In the genomic region with DNA sequence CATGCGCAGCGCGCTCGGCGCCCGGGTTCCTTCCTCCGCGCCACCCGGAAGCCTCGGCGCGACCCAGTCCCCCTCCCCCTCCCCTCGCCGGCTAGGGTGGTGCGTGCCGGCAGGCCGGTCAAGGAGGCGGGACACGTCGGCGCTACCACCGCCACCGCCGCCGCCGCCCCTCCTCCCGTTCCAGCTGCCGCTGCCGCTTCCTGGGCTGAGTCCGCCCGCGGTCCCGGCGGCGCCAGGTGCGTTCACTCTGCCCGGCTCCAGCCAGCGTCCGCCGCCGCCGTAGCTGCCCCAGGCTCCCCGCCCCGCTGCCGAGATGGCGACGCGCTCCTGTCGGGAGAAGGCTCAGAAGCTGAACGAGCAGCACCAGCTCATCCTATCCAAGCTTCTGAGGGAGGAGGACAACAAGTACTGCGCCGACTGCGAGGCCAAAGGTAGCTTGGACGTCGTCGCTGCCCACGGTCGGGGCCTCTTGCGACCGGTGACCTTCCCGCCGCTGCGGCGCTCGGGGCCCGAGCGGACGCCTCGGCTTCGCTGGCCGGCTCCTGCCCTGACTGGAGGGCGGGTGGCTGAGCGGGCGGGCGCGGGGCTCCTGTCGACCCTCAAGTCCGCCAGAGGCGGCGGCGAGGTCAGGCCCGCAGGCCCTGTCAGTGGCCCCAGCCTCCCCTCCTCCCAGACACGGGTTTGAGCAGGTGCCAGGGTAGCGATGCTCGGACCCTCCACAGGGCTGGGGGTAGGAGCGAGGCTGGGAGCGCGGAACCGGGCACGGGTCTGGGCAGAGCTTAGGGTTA, we compare ENCODE assay signal across 8 cellular contexts. TPM values are rescaled to one million over a fixed set of nuclear protein-coding genes. Genes with fewer than 3 reads are reported as not detected.
A peak's percentile ranks its signal among the peaks of the same experiment; 100 is the strongest.
DNase-seq lines count a peak whose midpoint lies in the region; ATAC-seq and TF ChIP-seq lines count a peak whose summit lies in the region.

TSS of gene SMAP1 (plus strand) at position 173 of the 788 bp plus-strand sequence. CDS start at position 314, 141 bp downstream.

- H3K79me1 ChIP-seq in trophoblast cell (ENCODE audit: low read length): peaks cover 9% of the 10 kb centered on the region

- 0 out of 2 replicates have a peak, but pooled peaks have one; percentile 8 for TF ChIP-seq CTCF in GM12875 (IDR thresholded peaks at IDR 0.05; ENCODE audit: borderline replicate concordance, insufficient read depth, low read depth, low read length)
- TF ChIP-seq CTCF in cardiac muscle cell (IDR thresholded peaks at IDR 0.05; ENCODE audit: low read depth, low read length): no peak
- no peak for TF ChIP-seq CTCF in transverse colon (IDR thresholded peaks at IDR 0.05)

- TF ChIP-seq EP300 in transverse colon (IDR thresholded peaks at IDR 0.05; ENCODE audit: low read depth): peak; percentile 6

- peak within 1 kb of the TSS; percentile 87 for H3K18ac ChIP-seq in trophoblast cell (ENCODE audit: low read length)

- H3K4me2 ChIP-seq in trophoblast cell (ENCODE audit: low read length): peak within 1 kb of the TSS; percentile 98

- no peak within 1 kb of the TSS for H3K23ac ChIP-seq in trophoblast cell (ENCODE audit: low read length)

- in situ Hi-C loops in transverse colon (cut with MboI; ENCODE audit: low pct_ligation_motif_present in 1 of 4, low pct_unique_long_range_greater_than_20kb in 1 of 4, low sequenced_read_pairs in 3 of 4): loop anchor here in 1 of 4 donors (25.0 kb wide), 1 partner anchor 256 kb away; the partner anchor contains the start of gene FAM135A

- H3K27ac ChIP-seq in cardiac muscle cell (peak within 1 kb of the TSS; percentile 90), trophoblast cell (ENCODE audit: low read depth, low read length) (peak within 1 kb of the TSS; percentile 93), transverse colon (peak within 1 kb of the TSS; percentile 90 to 98 (median 94))

- H4K8ac ChIP-seq in trophoblast cell (ENCODE audit: low read depth, low read length): peak within 1 kb of the TSS; percentile 96

- H3K27me3 ChIP-seq in adipocyte (replicated peaks; ENCODE audit: control insufficient read depth, insufficient read depth, low read length) (no peaks in the 10 kb centered on the region), cardiac muscle cell (no peaks in the 10 kb centered on the region), trophoblast cell (ENCODE audit: insufficient read depth, low read length) (no peaks in the 10 kb centered on the region), transverse colon (no peaks in the 10 kb centered on the region)

- H3K4me3 ChIP-seq in GM12875 (ENCODE audit: low read depth, low read length) (peak within 1 kb of the TSS; percentile 68), adipocyte (ENCODE audit: low read length) (peak within 1 kb of the TSS; percentile 96), cardiac muscle cell (peak within 1 kb of the TSS; percentile 54), trophoblast cell (ENCODE audit: low read depth, low read length) (peak within 1 kb of the TSS; percentile 100), transverse colon (peak within 1 kb of the TSS; percentile 65 to 91 (median 75))

- H2BK5ac ChIP-seq in trophoblast cell (ENCODE audit: low read depth, low read length, poor library complexity): peak within 1 kb of the TSS; percentile 54

- H3K9ac ChIP-seq in adipocyte (ENCODE audit: low read length): peak within 1 kb of the TSS; percentile 97
- peak within 1 kb of the TSS; percentile 95 for H3K9ac ChIP-seq in trophoblast cell (ENCODE audit: low read length)

- DNase-seq in NCI-H128 (lab: John Stamatoyannopoulos, UW; ENCODE audit: unreplicated experiment) (peak; percentile 75), T follicular helper cell (ENCODE audit: low read depth) (peak; percentile 81), adipocyte (ENCODE audit: low read depth) (peak; percentile 95), cardiac muscle cell (ENCODE audit: low read depth in 1 of 2, low spot score in 1 of 2) (peak; percentile 92 to 94), trophoblast cell (peak; percentile 88 to 92), transverse colon (peak; percentile 97)

- H3K9me3 ChIP-seq in adipocyte (ENCODE audit: control insufficient read depth, low read length) (no peaks in the 10 kb centered on the region), cardiac muscle cell (ENCODE audit: low read depth) (no peaks in the 10 kb centered on the region), trophoblast cell (ENCODE audit: insufficient read depth, low read depth, low read length) (peaks cover 2% of the 10 kb centered on the region), transverse colon (no peaks in the 10 kb centered on the region)

- peak within 1 kb of the TSS; percentile 89 for H4K12ac ChIP-seq in trophoblast cell (ENCODE audit: low read depth, low read length)

- H2AK5ac ChIP-seq in trophoblast cell (ENCODE audit: low read length): no peak within 1 kb of the TSS

- intact Hi-C loops in transverse colon (cut with DNase I; ENCODE audit: low total_unique reads): no loop called here

- H2BK120ac ChIP-seq in trophoblast cell (ENCODE audit: insufficient read depth, low read length, poor library complexity): peak within 1 kb of the TSS; percentile 75

- peak; percentile 91 for TF ChIP-seq POLR2A in transverse colon (IDR thresholded peaks at IDR 0.05)

- H4K91ac ChIP-seq in trophoblast cell (ENCODE audit: low read depth, low read length): peak within 1 kb of the TSS; percentile 78

- H3K36me3 ChIP-seq in adipocyte (ENCODE audit: control insufficient read depth, insufficient read depth, low read length, severe bottlenecking) (no peaks in the 10 kb centered on the region), cardiac muscle cell (no peaks in the 10 kb centered on the region), trophoblast cell (ENCODE audit: control insufficient read depth in 1 of 2, insufficient read depth in 2 of 2, low read length in 2 of 2) (no peaks in the 10 kb centered on the region), transverse colon (no peaks in the 10 kb centered on the region)

- peak within 1 kb of the TSS; percentile 11 for H2BK12ac ChIP-seq in trophoblast cell (ENCODE audit: low read length)

- H3K79me2 ChIP-seq in trophoblast cell (ENCODE audit: control insufficient read depth, insufficient read depth, low read length, poor library complexity): peaks cover 3% of the 10 kb centered on the region

- peak within 1 kb of the TSS; percentile 91 for H2AFZ ChIP-seq in trophoblast cell (ENCODE audit: insufficient read depth, low read length, poor library complexity)

- peak; percentile 92 for ATAC-seq in HG02759 (IDR thresholded peaks at IDR 0.05; ENCODE audit: unreplicated experiment)

- H3K4me1 ChIP-seq in adipocyte (ENCODE audit: control insufficient read depth, insufficient read depth, low read length): peaks cover 33% of the 10 kb centered on the region
- peaks cover 13% of the 10 kb centered on the region for H3K4me1 ChIP-seq in cardiac muscle cell (ENCODE audit: low read depth)
- H3K4me1 ChIP-seq in trophoblast cell (ENCODE audit: control insufficient read depth in 1 of 2, insufficient read depth in 2 of 2, low read length in 2 of 2): peaks cover 2 to 4% of the 10 kb centered on the region in 2 experiments
- peaks cover 5 to 51% (median 29%) of the 10 kb centered on the region in 4 donors for H3K4me1 ChIP-seq in transverse colon

- H3K4ac ChIP-seq in trophoblast cell (ENCODE audit: low read depth, low read length): peak within 1 kb of the TSS; percentile 25

- no CpG with 5 or more reads among the region's 90 CpGs for WGBS in trophoblast cell (ENCODE audit: extremely low coverage, insufficient coverage, insufficient read length)
- 1% methylated on average over 89 of the region's 90 CpGs; no CpG with 5 or more reads in 1 of the 2 donors for WGBS in transverse colon (ENCODE audit: low coverage in 1 of 2), 2 donors

- peak within 1 kb of the TSS; percentile 87 for H3K14ac ChIP-seq in trophoblast cell (ENCODE audit: low read length)

RNA-seq across cellular contexts. Expression of gene SMAP1, which starts in this region (rescaled TPM):
- total RNA-seq in cardiac muscle cell: 37.7 and 43.8 TPM in 2 replicates
- polyA plus RNA-seq in cardiac muscle cell: 43.1 and 44.3 TPM in 2 replicates
- polyA plus RNA-seq in trophoblast cell (2013): 39.4 and 40.3 TPM in 2 replicates
- 10 to 100 TPM; 10.3 to 49.3 (median 35.3) TPM for total RNA-seq in transverse colon

Comparison
In these comparisons a context has a peak if more than half of its experiments do, and no peak if none do; other contexts are left out.
1. Peak in every context shown above with its lines: DNase-seq, ATAC-seq, H3K4me3 ChIP-seq and H3K27ac ChIP-seq.